In genomic region chr2:111463956-111464355, GRCh38 we compare ENCODE assay signal across 8 cellular contexts.
A peak's percentile ranks its signal among the peaks of the same experiment; 100 is the strongest.
DNase-seq lines count a peak whose midpoint lies in the region; ATAC-seq and TF ChIP-seq lines count a peak whose summit lies in the region.
"Not testable (repeated sequence)": the region's sequence is repeated elsewhere in the genome, so short reads cannot be mapped to it uniquely, and the experiment has no call there.

No MANE protein-coding gene starts in this region.

- H3F3A ChIP-seq in PC-3 (ENCODE audit: low read length, unreplicated experiment) = not testable (repeated sequence)

- ATAC-seq in CD8-positive, alpha-beta T cell = peak; percentile 89
- peak; percentile 75 for ATAC-seq in GM19351 (IDR thresholded peaks at IDR 0.05; ENCODE audit: unreplicated experiment)
- ATAC-seq in HCT116 = peak; percentile 84
- peak; percentile 89 for ATAC-seq in HG03135 (IDR thresholded peaks at IDR 0.05; ENCODE audit: unreplicated experiment)
- ATAC-seq in PC-3 = peak; percentile 24
- ATAC-seq in left ventricle myocardium superior = peak; percentile 94

- H2AFZ ChIP-seq in HCT116 (ENCODE audit: low read depth, low read length, poor library complexity, severe bottlenecking); PC-3 (ENCODE audit: low read length): not testable (repeated sequence)

- not testable (repeated sequence) for H3K9me3 Mint-ChIP-seq in CD8-positive, alpha-beta T cell; activated T-helper 2 cell treated with anti-CD3 and anti-CD28 coated beads, Interferon-gamma antibody, Interleukin-2, Interleukin-4, amounts not matched to agents 10 μg/mL and 5 μg/mL and 100 μg/mL, durations not matched to agents 14 hours and 24 hours and 36 hours

- not testable (repeated sequence) for H3K4me3 ChIP-seq in CD8-positive, alpha-beta T cell (ENCODE audit: low read depth, low read length); HCT116 (replicated peaks in 1 of 2; ENCODE audit: low read depth in 1 of 2, low read length in 2 of 2); PC-3 (ENCODE audit: low read length)

- not testable (repeated sequence) for H3K9ac ChIP-seq in HCT116 (ENCODE audit: low read length); PC-3 (ENCODE audit: low read length)

- H3K4me2 ChIP-seq in HCT116 (ENCODE audit: low read length) = peak overlapping the region; percentile 35; the same call in 1 of the 2 replicates
- peak overlapping the region; percentile 49; the same call in 1 of the 2 replicates for H3K4me2 ChIP-seq in PC-3 (ENCODE audit: low read length)

- not testable (repeated sequence) for H3K4me1 Mint-ChIP-seq in CD8-positive, alpha-beta T cell (ENCODE audit: low read depth)
- H3K4me1 Mint-ChIP-seq in activated T-helper 2 cell treated with anti-CD3 and anti-CD28 coated beads, Interferon-gamma antibody, Interleukin-2, Interleukin-4, amounts not matched to agents 10 μg/mL and 5 μg/mL and 100 μg/mL, durations not matched to agents 14 hours and 24 hours and 36 hours (ENCODE audit: low read depth) = peaks cover 17% of the 10 kb centered on the region

- not testable (repeated sequence) for BruUV-seq in HCT116 (replicated peaks; lab: Mats Ljungman, UMichigan); PC-3 (replicated peaks; lab: Mats Ljungman, UMichigan)

- H3K27me3 ChIP-seq in CD8-positive, alpha-beta T cell (ENCODE audit: insufficient read depth, low read length); HCT116 (ENCODE audit: insufficient read depth, low read length); PC-3 (ENCODE audit: low read length): not testable (repeated sequence)

- H4K20me1 ChIP-seq in HCT116 (ENCODE audit: insufficient read depth); PC-3 (ENCODE audit: low read length): not testable (repeated sequence)

- not testable (repeated sequence) for H3K36me3 ChIP-seq in CD8-positive, alpha-beta T cell (ENCODE audit: insufficient read depth, low read length); HCT116 (ENCODE audit: control insufficient read depth in 1 of 2, insufficient read depth in 2 of 2, low read length in 2 of 2); PC-3 (ENCODE audit: low read depth, low read length)

- TF ChIP-seq POLR2A in HCT116 (IDR thresholded peaks at IDR 0.05; ENCODE audit: borderline replicate concordance, extremely low read depth, insufficient read depth, insufficient read length) = not testable (repeated sequence)

- TF ChIP-seq CTCF in CD8-positive, alpha-beta T cell (IDR thresholded peaks at IDR 0.05); HCT116 (IDR thresholded peaks at IDR 0.05 in 2 of 3, conservative IDR thresholded peaks at IDR 0.05 in 1 of 3; ENCODE audit: borderline replicate concordance in 1 of 3, insufficient read depth in 1 of 3, low read depth in 2 of 3, low read length in 2 of 3); PC-3 (conservative IDR thresholded peaks at IDR 0.05; ENCODE audit: low read depth, low read length): not testable (repeated sequence)

- not testable (repeated sequence) for H3K4me3 Mint-ChIP-seq in CD8-positive, alpha-beta T cell; activated T-helper 2 cell treated with anti-CD3 and anti-CD28 coated beads, Interferon-gamma antibody, Interleukin-2, Interleukin-4, amounts not matched to agents 10 μg/mL and 5 μg/mL and 100 μg/mL, durations not matched to agents 14 hours and 24 hours and 36 hours (ENCODE audit: low read depth)

- intact Hi-C loops in CD8-positive, alpha-beta T cell (cut with DNase I, micrococcal nuclease) = loop anchor here in 1 of 2 experiments (10.0 kb wide), 1 partner anchor 329 kb away; no protein-coding TSS in a partner anchor
- intact Hi-C loops in HCT116 (cut with micrococcal nuclease); PC-3 (cut with micrococcal nuclease); activated T-helper 2 cell treated with anti-CD3 and anti-CD28 coated beads, Interferon-gamma antibody, Interleukin-2, Interleukin-4, amounts not matched to agents 10 μg/mL and 5 μg/mL and 100 μg/mL, durations not matched to agents 14 hours and 24 hours and 36 hours (cut with micrococcal nuclease); left ventricle myocardium superior (cut with micrococcal nuclease): not testable (repeated sequence)

- CTCF ChIA-PET in CD8-positive, alpha-beta T cell (lab: Charles Lee); HCT116 (lab: Charles Lee); PC-3 (lab: Charles Lee): not testable (repeated sequence)

- not testable (repeated sequence) for H3K4me1 ChIP-seq in CD8-positive, alpha-beta T cell (ENCODE audit: insufficient read depth, low read length)
- peaks cover 7 to 14% of the 10 kb centered on the region in 2 experiments; a peak in 3 of 4 replicates for H3K4me1 ChIP-seq in HCT116 (ENCODE audit: control insufficient read depth in 1 of 2, insufficient read depth in 2 of 2, low read length in 2 of 2)
- peaks cover 16% of the 10 kb centered on the region for H3K4me1 ChIP-seq in PC-3 (ENCODE audit: insufficient read depth, low read length)

- H3K79me2 ChIP-seq in HCT116 (ENCODE audit: insufficient read depth, low read length) (peaks cover 32% of the 10 kb centered on the region), PC-3 (ENCODE audit: low read length) (peaks cover 56% of the 10 kb centered on the region)

- not testable (repeated sequence) for H3K36me3 Mint-ChIP-seq in CD8-positive, alpha-beta T cell
- H3K36me3 Mint-ChIP-seq in activated T-helper 2 cell treated with anti-CD3 and anti-CD28 coated beads, Interferon-gamma antibody, Interleukin-2, Interleukin-4, amounts not matched to agents 10 μg/mL and 5 μg/mL and 100 μg/mL, durations not matched to agents 14 hours and 24 hours and 36 hours (ENCODE audit: low read depth) = peaks cover 13% of the 10 kb centered on the region

- DNase-seq in CD8-positive, alpha-beta T cell = peak in 2 of 7 experiments; percentile 13 to 18
- not testable (repeated sequence) for DNase-seq in HCT116 (ENCODE audit: low read depth, low spot score); PC-3; left ventricle myocardium superior
- peak; percentile 29 for DNase-seq in activated T-helper 2 cell treated with anti-CD3 and anti-CD28 coated beads, Interferon-gamma antibody, Interleukin-2, Interleukin-4, amounts not matched to agents 10 μg/mL and 5 μg/mL and 100 μg/mL, durations not matched to agents 14 hours and 24 hours and 36 hours (ENCODE audit: low spot score)
- DNase-seq in stimulated activated CD4-positive, alpha-beta T cell treated with anti-CD3 and anti-CD28 coated beads, Interleukin-4, amount 100 ng/mL, for 24 hours = peak; percentile 42

- not testable (repeated sequence) for H3K27ac ChIP-seq in CD8-positive, alpha-beta T cell (ENCODE audit: low read depth, low read length); HCT116 (ENCODE audit: low read depth, low read length)
- H3K27ac ChIP-seq in PC-3 (ENCODE audit: low read length) = peak overlapping the region; percentile 70

- H3K27me3 Mint-ChIP-seq in CD8-positive, alpha-beta T cell (ENCODE audit: low read depth); activated T-helper 2 cell treated with anti-CD3 and anti-CD28 coated beads, Interferon-gamma antibody, Interleukin-2, Interleukin-4, amounts not matched to agents 10 μg/mL and 5 μg/mL and 100 μg/mL, durations not matched to agents 14 hours and 24 hours and 36 hours (ENCODE audit: low read depth): not testable (repeated sequence)

- POLR2A ChIA-PET in CD8-positive, alpha-beta T cell (lab: Charles Lee); HCT116 (lab: Charles Lee); PC-3 (lab: Charles Lee; ENCODE audit: unreplicated experiment): not testable (repeated sequence)

- not testable (repeated sequence) for H3K9me3 ChIP-seq in CD8-positive, alpha-beta T cell (ENCODE audit: low read length); HCT116 (ENCODE audit: control insufficient read depth in 1 of 2, insufficient read depth in 1 of 2, low read depth in 1 of 2, low read length in 2 of 2); PC-3 (ENCODE audit: low read length)

- H3K27ac Mint-ChIP-seq in CD8-positive, alpha-beta T cell; activated T-helper 2 cell treated with anti-CD3 and anti-CD28 coated beads, Interferon-gamma antibody, Interleukin-2, Interleukin-4, amounts not matched to agents 10 μg/mL and 5 μg/mL and 100 μg/mL, durations not matched to agents 14 hours and 24 hours and 36 hours: not testable (repeated sequence)

- H3K9me2 ChIP-seq in HCT116 (ENCODE audit: insufficient read depth); PC-3 (replicated peaks; ENCODE audit: low read length): not testable (repeated sequence)

- not testable (repeated sequence) for TF ChIP-seq RAD21 in HCT116 (IDR thresholded peaks at IDR 0.05; ENCODE audit: low read depth)

- RAD21 ChIA-PET in HCT116 (lab: Charles Lee; ENCODE audit: low non-redundant PET in 1 of 2, low total read pairs in 2 of 2, uncharacterized antibody in 2 of 2, unreplicated experiment in 2 of 2) = not testable (repeated sequence)

Comparison
In these comparisons a context has a peak if more than half of its experiments do, and no peak if none do; other contexts are left out.
1. ATAC-seq: peak in every context shown above with its lines; median percentile 94 in left ventricle myocardium superior; 89 in CD8-positive, alpha-beta T cell; 89 in HG03135; 84 in HCT116; 75 in GM19351; 24 in PC-3.